1 cellular context compared by ENCODE assay signal in the genomic region with DNA sequence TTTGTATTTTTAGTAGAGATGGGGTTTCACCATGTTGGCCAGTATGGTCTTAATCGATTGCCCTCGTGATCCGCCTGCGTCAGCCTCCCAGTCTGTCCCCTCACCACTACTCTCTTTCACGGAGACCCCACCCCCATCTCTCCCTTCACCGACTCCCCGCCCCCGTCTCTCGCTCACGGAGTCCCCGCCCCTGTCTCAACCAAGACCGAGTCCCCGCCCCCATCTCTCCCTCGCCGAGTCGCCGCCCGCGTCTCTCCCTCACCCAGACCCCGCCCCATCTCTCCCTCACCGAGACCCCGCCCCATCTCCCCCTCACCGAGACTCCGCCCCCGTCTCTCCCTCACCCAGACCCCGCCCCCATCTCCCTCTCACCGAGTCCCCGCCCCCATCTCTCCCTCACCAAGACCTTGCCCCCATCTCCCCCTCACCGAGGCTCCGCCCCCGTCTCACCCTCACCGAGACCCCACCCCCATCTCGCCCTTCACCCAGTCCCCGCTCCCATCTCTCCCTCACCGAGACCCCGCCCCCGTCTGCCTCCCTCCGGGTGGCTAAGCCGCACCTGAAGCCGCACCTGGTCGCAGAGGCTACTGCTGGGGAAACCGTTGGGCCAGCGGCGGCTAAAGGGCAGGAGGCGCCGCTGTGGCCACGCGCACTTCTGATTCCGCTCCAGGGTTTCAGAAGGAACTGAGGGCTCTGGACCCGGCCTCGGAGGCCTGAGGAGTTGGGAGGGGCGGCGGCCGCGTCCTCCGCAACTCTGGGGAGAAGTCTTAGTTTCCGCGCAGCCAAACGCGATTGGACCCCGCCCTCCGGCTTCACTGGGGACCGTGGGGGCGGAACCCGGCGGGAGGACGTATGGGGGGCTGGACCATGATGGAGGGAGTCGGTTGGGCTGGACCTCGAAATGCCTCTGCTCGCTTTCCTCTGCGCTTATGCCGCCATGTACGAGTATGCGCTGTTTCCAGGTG.
TF ChIP-seq lines count a peak whose summit lies in the region.

No MANE protein-coding gene starts in this region.

TF ChIP-seq in HepG2, 621 proteins besides CTCF, POLR2A, EP300 and RAD21 (continued from another document and continues in another):
- TF ChIP-seq, protein P1, sequence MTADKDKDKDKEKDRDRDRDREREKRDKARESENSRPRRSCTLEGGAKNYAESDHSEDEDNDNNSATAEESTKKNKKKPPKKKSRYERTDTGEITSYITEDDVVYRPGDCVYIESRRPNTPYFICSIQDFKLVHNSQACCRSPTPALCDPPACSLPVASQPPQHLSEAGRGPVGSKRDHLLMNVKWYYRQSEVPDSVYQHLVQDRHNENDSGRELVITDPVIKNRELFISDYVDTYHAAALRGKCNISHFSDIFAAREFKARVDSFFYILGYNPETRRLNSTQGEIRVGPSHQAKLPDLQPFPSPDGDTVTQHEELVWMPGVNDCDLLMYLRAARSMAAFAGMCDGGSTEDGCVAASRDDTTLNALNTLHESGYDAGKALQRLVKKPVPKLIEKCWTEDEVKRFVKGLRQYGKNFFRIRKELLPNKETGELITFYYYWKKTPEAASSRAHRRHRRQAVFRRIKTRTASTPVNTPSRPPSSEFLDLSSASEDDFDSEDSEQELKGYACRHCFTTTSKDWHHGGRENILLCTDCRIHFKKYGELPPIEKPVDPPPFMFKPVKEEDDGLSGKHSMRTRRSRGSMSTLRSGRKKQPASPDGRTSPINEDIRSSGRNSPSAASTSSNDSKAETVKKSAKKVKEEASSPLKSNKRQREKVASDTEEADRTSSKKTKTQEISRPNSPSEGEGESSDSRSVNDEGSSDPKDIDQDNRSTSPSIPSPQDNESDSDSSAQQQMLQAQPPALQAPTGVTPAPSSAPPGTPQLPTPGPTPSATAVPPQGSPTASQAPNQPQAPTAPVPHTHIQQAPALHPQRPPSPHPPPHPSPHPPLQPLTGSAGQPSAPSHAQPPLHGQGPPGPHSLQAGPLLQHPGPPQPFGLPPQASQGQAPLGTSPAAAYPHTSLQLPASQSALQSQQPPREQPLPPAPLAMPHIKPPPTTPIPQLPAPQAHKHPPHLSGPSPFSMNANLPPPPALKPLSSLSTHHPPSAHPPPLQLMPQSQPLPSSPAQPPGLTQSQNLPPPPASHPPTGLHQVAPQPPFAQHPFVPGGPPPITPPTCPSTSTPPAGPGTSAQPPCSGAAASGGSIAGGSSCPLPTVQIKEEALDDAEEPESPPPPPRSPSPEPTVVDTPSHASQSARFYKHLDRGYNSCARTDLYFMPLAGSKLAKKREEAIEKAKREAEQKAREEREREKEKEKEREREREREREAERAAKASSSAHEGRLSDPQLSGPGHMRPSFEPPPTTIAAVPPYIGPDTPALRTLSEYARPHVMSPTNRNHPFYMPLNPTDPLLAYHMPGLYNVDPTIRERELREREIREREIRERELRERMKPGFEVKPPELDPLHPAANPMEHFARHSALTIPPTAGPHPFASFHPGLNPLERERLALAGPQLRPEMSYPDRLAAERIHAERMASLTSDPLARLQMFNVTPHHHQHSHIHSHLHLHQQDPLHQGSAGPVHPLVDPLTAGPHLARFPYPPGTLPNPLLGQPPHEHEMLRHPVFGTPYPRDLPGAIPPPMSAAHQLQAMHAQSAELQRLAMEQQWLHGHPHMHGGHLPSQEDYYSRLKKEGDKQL (CRISPR knock-in tag; IDR thresholded peaks at IDR 0.05; ENCODE audit: low read depth): no peak
- TF ChIP-seq PRPF4 (IDR thresholded peaks at IDR 0.05; ENCODE audit: low read depth, low read length, poor library complexity, severe bottlenecking) (no peak), NFKB2 (CRISPR knock-in tag; IDR thresholded peaks at IDR 0.05; ENCODE audit: borderline replicate concordance) (no peak), GTF3A (CRISPR knock-in tag; conservative IDR thresholded peaks at IDR 0.05) (no peak), KAT2B (IDR thresholded peaks at IDR 0.05; ENCODE audit: borderline replicate concordance, low read depth, low read length) (no peak), SSRP1 (CRISPR knock-in tag; IDR thresholded peaks at IDR 0.05) (no peak), NFKBIZ (CRISPR knock-in tag; IDR thresholded peaks at IDR 0.05) (no peak), RBM39 (IDR thresholded peaks at IDR 0.05; ENCODE audit: low read depth, low read length, poor library complexity, severe bottlenecking) (no peak), JDP2 (CRISPR knock-in tag; IDR thresholded peaks at IDR 0.05; ENCODE audit: borderline replicate concordance) (no peak), IRF2 (CRISPR knock-in tag; IDR thresholded peaks at IDR 0.05) (no peak), GRHL1 (CRISPR knock-in tag; conservative IDR thresholded peaks at IDR 0.05) (no peak), ZFP36 (IDR thresholded peaks at IDR 0.05; ENCODE audit: borderline replicate concordance, low read depth, low read length, partially characterized antibody) (no peak), ZNF326 (CRISPR knock-in tag; IDR thresholded peaks at IDR 0.05; ENCODE audit: borderline replicate concordance) (no peak), PCBP1 (IDR thresholded peaks at IDR 0.05; ENCODE audit: borderline replicate concordance, low read depth, low read length) (no peak), CREM (IDR thresholded peaks at IDR 0.05) (no peak), CREM (CRISPR knock-in tag; IDR thresholded peaks at IDR 0.05) (no peak), GLI4 (CRISPR knock-in tag; IDR thresholded peaks at IDR 0.05; ENCODE audit: borderline replicate concordance) (no peak), DR1 (CRISPR knock-in tag; IDR thresholded peaks at IDR 0.05) (no peak), ASH2L (IDR thresholded peaks at IDR 0.05; ENCODE audit: insufficient read length, low read depth, low read length) (peak; percentile 74), MED1 (CRISPR knock-in tag; IDR thresholded peaks at IDR 0.05) (no peak), ZBTB4 (CRISPR knock-in tag; IDR thresholded peaks at IDR 0.05; ENCODE audit: borderline replicate concordance) (no peak), ZNF605 (CRISPR knock-in tag; IDR thresholded peaks at IDR 0.05) (peak; percentile 52; the same call in 1 of the 2 replicates), ZMAT3 (CRISPR knock-in tag; conservative IDR thresholded peaks at IDR 0.05) (peak; percentile 76; the same call in 1 of the 2 replicates), EED (CRISPR knock-in tag; IDR thresholded peaks at IDR 0.05) (no peak), ZFY (CRISPR knock-in tag; IDR thresholded peaks at IDR 0.05) (peak; percentile 67), CCDC6 (CRISPR knock-in tag; IDR thresholded peaks at IDR 0.05) (no peak; the same call in 1 of the 2 replicates), HMG20B (CRISPR knock-in tag; conservative IDR thresholded peaks at IDR 0.05) (no peak), ZNF367 (CRISPR knock-in tag; IDR thresholded peaks at IDR 0.05; ENCODE audit: borderline replicate concordance) (no peak), SATB2 (CRISPR knock-in tag; IDR thresholded peaks at IDR 0.05) (no peak; the same call in 1 of the 2 replicates), FLYWCH1 (CRISPR knock-in tag; IDR thresholded peaks at IDR 0.05) (no peak), ZNF101 (CRISPR knock-in tag; IDR thresholded peaks at IDR 0.05; ENCODE audit: borderline replicate concordance, low read depth) (no peak), ZNF83 (CRISPR knock-in tag; IDR thresholded peaks at IDR 0.05; ENCODE audit: borderline replicate concordance) (no peak), NR2C2 (CRISPR knock-in tag; IDR thresholded peaks at IDR 0.05; ENCODE audit: borderline replicate concordance) (peak; percentile 13; the same call in 1 of the 2 replicates), NFIC (IDR thresholded peaks at IDR 0.05; ENCODE audit: low read length) (no peak), ZNF713 (CRISPR knock-in tag; IDR thresholded peaks at IDR 0.05) (no peak)
- TF ChIP-seq, protein P2, sequence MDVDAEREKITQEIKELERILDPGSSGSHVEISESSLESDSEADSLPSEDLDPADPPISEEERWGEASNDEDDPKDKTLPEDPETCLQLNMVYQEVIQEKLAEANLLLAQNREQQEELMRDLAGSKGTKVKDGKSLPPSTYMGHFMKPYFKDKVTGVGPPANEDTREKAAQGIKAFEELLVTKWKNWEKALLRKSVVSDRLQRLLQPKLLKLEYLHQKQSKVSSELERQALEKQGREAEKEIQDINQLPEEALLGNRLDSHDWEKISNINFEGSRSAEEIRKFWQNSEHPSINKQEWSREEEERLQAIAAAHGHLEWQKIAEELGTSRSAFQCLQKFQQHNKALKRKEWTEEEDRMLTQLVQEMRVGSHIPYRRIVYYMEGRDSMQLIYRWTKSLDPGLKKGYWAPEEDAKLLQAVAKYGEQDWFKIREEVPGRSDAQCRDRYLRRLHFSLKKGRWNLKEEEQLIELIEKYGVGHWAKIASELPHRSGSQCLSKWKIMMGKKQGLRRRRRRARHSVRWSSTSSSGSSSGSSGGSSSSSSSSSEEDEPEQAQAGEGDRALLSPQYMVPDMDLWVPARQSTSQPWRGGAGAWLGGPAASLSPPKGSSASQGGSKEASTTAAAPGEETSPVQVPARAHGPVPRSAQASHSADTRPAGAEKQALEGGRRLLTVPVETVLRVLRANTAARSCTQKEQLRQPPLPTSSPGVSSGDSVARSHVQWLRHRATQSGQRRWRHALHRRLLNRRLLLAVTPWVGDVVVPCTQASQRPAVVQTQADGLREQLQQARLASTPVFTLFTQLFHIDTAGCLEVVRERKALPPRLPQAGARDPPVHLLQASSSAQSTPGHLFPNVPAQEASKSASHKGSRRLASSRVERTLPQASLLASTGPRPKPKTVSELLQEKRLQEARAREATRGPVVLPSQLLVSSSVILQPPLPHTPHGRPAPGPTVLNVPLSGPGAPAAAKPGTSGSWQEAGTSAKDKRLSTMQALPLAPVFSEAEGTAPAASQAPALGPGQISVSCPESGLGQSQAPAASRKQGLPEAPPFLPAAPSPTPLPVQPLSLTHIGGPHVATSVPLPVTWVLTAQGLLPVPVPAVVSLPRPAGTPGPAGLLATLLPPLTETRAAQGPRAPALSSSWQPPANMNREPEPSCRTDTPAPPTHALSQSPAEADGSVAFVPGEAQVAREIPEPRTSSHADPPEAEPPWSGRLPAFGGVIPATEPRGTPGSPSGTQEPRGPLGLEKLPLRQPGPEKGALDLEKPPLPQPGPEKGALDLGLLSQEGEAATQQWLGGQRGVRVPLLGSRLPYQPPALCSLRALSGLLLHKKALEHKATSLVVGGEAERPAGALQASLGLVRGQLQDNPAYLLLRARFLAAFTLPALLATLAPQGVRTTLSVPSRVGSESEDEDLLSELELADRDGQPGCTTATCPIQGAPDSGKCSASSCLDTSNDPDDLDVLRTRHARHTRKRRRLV (CRISPR knock-in tag; IDR thresholded peaks at IDR 0.05): 0 out of 2 replicates have a peak, but pooled peaks have one; percentile 35
- TF ChIP-seq, protein P3, sequence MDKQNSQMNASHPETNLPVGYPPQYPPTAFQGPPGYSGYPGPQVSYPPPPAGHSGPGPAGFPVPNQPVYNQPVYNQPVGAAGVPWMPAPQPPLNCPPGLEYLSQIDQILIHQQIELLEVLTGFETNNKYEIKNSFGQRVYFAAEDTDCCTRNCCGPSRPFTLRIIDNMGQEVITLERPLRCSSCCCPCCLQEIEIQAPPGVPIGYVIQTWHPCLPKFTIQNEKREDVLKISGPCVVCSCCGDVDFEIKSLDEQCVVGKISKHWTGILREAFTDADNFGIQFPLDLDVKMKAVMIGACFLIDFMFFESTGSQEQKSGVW (CRISPR knock-in tag; IDR thresholded peaks at IDR 0.05; ENCODE audit: borderline replicate concordance): no peak
- TF ChIP-seq, protein P4, sequence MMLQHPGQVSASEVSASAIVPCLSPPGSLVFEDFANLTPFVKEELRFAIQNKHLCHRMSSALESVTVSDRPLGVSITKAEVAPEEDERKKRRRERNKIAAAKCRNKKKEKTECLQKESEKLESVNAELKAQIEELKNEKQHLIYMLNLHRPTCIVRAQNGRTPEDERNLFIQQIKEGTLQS (CRISPR knock-in tag; IDR thresholded peaks at IDR 0.05): no peak
- TF ChIP-seq, protein P5, sequence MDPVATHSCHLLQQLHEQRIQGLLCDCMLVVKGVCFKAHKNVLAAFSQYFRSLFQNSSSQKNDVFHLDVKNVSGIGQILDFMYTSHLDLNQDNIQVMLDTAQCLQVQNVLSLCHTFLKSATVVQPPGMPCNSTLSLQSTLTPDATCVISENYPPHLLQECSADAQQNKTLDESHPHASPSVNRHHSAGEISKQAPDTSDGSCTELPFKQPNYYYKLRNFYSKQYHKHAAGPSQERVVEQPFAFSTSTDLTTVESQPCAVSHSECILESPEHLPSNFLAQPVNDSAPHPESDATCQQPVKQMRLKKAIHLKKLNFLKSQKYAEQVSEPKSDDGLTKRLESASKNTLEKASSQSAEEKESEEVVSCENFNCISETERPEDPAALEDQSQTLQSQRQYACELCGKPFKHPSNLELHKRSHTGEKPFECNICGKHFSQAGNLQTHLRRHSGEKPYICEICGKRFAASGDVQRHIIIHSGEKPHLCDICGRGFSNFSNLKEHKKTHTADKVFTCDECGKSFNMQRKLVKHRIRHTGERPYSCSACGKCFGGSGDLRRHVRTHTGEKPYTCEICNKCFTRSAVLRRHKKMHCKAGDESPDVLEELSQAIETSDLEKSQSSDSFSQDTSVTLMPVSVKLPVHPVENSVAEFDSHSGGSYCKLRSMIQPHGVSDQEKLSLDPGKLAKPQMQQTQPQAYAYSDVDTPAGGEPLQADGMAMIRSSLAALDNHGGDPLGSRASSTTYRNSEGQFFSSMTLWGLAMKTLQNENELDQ (CRISPR knock-in tag; IDR thresholded peaks at IDR 0.05; ENCODE audit: borderline replicate concordance): no peak
